10 cellular contexts compared by ENCODE assay signal in genomic region chr5:43034591-43034968, GRCh38. TPM values are rescaled to one million over a fixed set of nuclear protein-coding genes. Genes with fewer than 3 reads are reported as not detected.
A peak's percentile ranks its signal among the peaks of the same experiment; 100 is the strongest.
DNase-seq lines count a peak whose midpoint lies in the region; ATAC-seq and TF ChIP-seq lines count a peak whose summit lies in the region.
"Had no signal": no experiment of that assay in that cellular context is flagged by ENCODE, and none has a peak within 500 bp of the region (broad histone marks: within the 10 kb centered on the region; RNA-seq: fewer than 3 reads in every experiment).

No MANE protein-coding gene starts in this region.

- H3K4me1 ChIP-seq in neuronal stem cell (ENCODE audit: control insufficient read depth in 2 of 2, insufficient read depth in 1 of 2, low read depth in 1 of 2, low read length in 2 of 2) (peaks cover 0 to 3% of the 10 kb centered on the region in 2 donors), ascending aorta (no peaks in the 10 kb centered on the region)

- CTCF ChIA-PET in CD4-positive, alpha-beta T cell (lab: Charles Lee): no interaction called here

- intact Hi-C loops in CD4-positive, alpha-beta T cell (cut with DNase I, micrococcal nuclease): no loop called here
- intact Hi-C loops in natural killer cell (cut with micrococcal nuclease) (no loop called here), ascending aorta (cut with DNase I) (no loop called here)
- intact Hi-C loops in activated T-helper 2 cell treated with anti-CD3 and anti-CD28 coated beads, Interferon-gamma antibody, Interleukin-2, Interleukin-4, amounts not matched to agents 10 μg/mL and 5 μg/mL and 100 μg/mL, durations not matched to agents 14 hours and 24 hours and 36 hours (cut with micrococcal nuclease): no loop called here

- no peak overlapping the region for H4K91ac ChIP-seq in neuronal stem cell (ENCODE audit: low read depth, low read length, poor library complexity)

- H2BK5ac ChIP-seq in neuronal stem cell (ENCODE audit: low read length): no peak overlapping the region

- H3K27ac Mint-ChIP-seq in CD4-positive, alpha-beta T cell: peak overlapping the region; percentile 98
- peak overlapping the region in 2 of 3 donors; percentile 46 to 59 for H3K27ac Mint-ChIP-seq in IgD-negative memory B cell
- peak overlapping the region; percentile 39 to 92 for H3K27ac Mint-ChIP-seq in natural killer cell
- no peak overlapping the region for H3K27ac Mint-ChIP-seq in activated T-helper 2 cell treated with anti-CD3 and anti-CD28 coated beads, Interferon-gamma antibody, Interleukin-2, Interleukin-4, amounts not matched to agents 10 μg/mL and 5 μg/mL and 100 μg/mL, durations not matched to agents 14 hours and 24 hours and 36 hours

- no peaks in the 10 kb centered on the region for H3K79me1 ChIP-seq in neuronal stem cell (ENCODE audit: low read depth, low read length)

- no peak overlapping the region for H3K4me2 ChIP-seq in neuronal stem cell (ENCODE audit: insufficient read depth, low read length, poor library complexity, severe bottlenecking)

- POLR2A ChIA-PET in CD4-positive, alpha-beta T cell (lab: Charles Lee): no interaction called here

- H2BK12ac ChIP-seq in neuronal stem cell (ENCODE audit: low read length): no peak overlapping the region

- H3K9me3 ChIP-seq in CD4-positive, alpha-beta T cell (ENCODE audit: control insufficient read depth, low read length): no peaks in the 10 kb centered on the region
- H3K9me3 ChIP-seq in neuronal stem cell (replicated peaks in 1 of 2; ENCODE audit: control insufficient read depth in 2 of 2, insufficient read depth in 1 of 2, low read depth in 1 of 2, low read length in 2 of 2) (peaks cover 0 to 7% of the 10 kb centered on the region in 2 donors), ascending aorta (peaks cover 7 to 8% of the 10 kb centered on the region in 2 donors)

- H3K23ac ChIP-seq in neuronal stem cell (ENCODE audit: low read depth, low read length, poor library complexity): no peak overlapping the region

- no peak overlapping the region for H3K9ac ChIP-seq in neuronal stem cell (ENCODE audit: low read depth, low read length, poor library complexity)

- H3K27ac ChIP-seq in CD4-positive, alpha-beta T cell (ENCODE audit: low read depth, low read length): no peak overlapping the region
- no peak overlapping the region for H3K27ac ChIP-seq in neuronal stem cell (replicated peaks; ENCODE audit: low read length)
- no peak overlapping the region for H3K27ac ChIP-seq in ascending aorta

- no peaks in the 10 kb centered on the region for H3K27me3 ChIP-seq in CD4-positive, alpha-beta T cell (ENCODE audit: control insufficient read depth, insufficient read depth, low read length)
- H3K27me3 ChIP-seq in neuronal stem cell (ENCODE audit: control insufficient read depth in 3 of 3, insufficient read depth in 3 of 3, low read depth in 1 of 3, low read length in 3 of 3): peaks cover 0 to 56% (median 20%) of the 10 kb centered on the region in 3 experiments
- no peaks in the 10 kb centered on the region for H3K27me3 ChIP-seq in ascending aorta

- peak overlapping the region; percentile 43 for H3K4me3 Mint-ChIP-seq in CD4-positive, alpha-beta T cell
- peak overlapping the region in 2 of 4 donors; percentile 44 to 46 for H3K4me3 Mint-ChIP-seq in IgD-negative memory B cell
- H3K4me3 Mint-ChIP-seq in natural killer cell: no peak overlapping the region
- no peak overlapping the region for H3K4me3 Mint-ChIP-seq in activated T-helper 2 cell treated with anti-CD3 and anti-CD28 coated beads, Interferon-gamma antibody, Interleukin-2, Interleukin-4, amounts not matched to agents 10 μg/mL and 5 μg/mL and 100 μg/mL, durations not matched to agents 14 hours and 24 hours and 36 hours (ENCODE audit: low read depth)

- H3K4me3 ChIP-seq in neuronal stem cell (ENCODE audit: low read length in 2 of 2) (no peak overlapping the region), ascending aorta (no peak overlapping the region)

- no peak overlapping the region for H2AK5ac ChIP-seq in neuronal stem cell (ENCODE audit: low read depth, low read length)

- H2BK120ac ChIP-seq in neuronal stem cell (ENCODE audit: low read depth, low read length): no peak overlapping the region

- ATAC-seq in CD4-positive, alpha-beta T cell (ENCODE audit: poor library complexity): no peak
- ATAC-seq in natural killer cell: no peak

- no peak overlapping the region for H2AFZ ChIP-seq in neuronal stem cell (ENCODE audit: low read length)

- no peak for TF ChIP-seq CTCF in CD4-positive, alpha-beta T cell (IDR thresholded peaks at IDR 0.05)
- TF ChIP-seq CTCF in natural killer cell (IDR thresholded peaks at IDR 0.05) (no peak), ascending aorta (IDR thresholded peaks at IDR 0.05) (no peak)

- H3K36me3 ChIP-seq in neuronal stem cell (replicated peaks in 1 of 2; ENCODE audit: control insufficient read depth in 2 of 2, insufficient read depth in 2 of 2, low read length in 2 of 2) (no peaks in the 10 kb centered on the region), ascending aorta (no peaks in the 10 kb centered on the region)

- peak in 1 of 10 experiments; percentile 16 for DNase-seq in CD4-positive, alpha-beta T cell
- peak; percentile 87 for DNase-seq in dermis blood vessel endothelial cell
- no peak for DNase-seq in natural killer cell
- DNase-seq in neuronal stem cell (ENCODE audit: low spot score): no peak
- DNase-seq in activated T-helper 2 cell treated with anti-CD3 and anti-CD28 coated beads, Interferon-gamma antibody, Interleukin-2, Interleukin-4, amounts not matched to agents 10 μg/mL and 5 μg/mL and 100 μg/mL, durations not matched to agents 14 hours and 24 hours and 36 hours (ENCODE audit: low spot score): no peak
- DNase-seq in ascending aorta (ENCODE audit: low spot score in 2 of 2): no peak
- no peak for DNase-seq in AG08396 (ENCODE audit: low spot score)
- DNase-seq: amniotic stem cell, T1000 had no signal

- no peak overlapping the region for H3K14ac ChIP-seq in neuronal stem cell (ENCODE audit: low read length)

- peaks cover 12% of the 10 kb centered on the region for H3K36me3 Mint-ChIP-seq in CD4-positive, alpha-beta T cell (ENCODE audit: low read depth)
- no peaks in the 10 kb centered on the region for H3K36me3 Mint-ChIP-seq in IgD-negative memory B cell
- H3K36me3 Mint-ChIP-seq in natural killer cell: no peaks in the 10 kb centered on the region
- H3K36me3 Mint-ChIP-seq in activated T-helper 2 cell treated with anti-CD3 and anti-CD28 coated beads, Interferon-gamma antibody, Interleukin-2, Interleukin-4, amounts not matched to agents 10 μg/mL and 5 μg/mL and 100 μg/mL, durations not matched to agents 14 hours and 24 hours and 36 hours (ENCODE audit: low read depth): no peaks in the 10 kb centered on the region

- WGBS in neuronal stem cell (ENCODE audit: extremely low coverage in 2 of 2, insufficient read length in 2 of 2, insufficient replicate concordance in 1 of 2), 2 donors: no CpG with 5 or more reads among the region's 5 CpGs

- no peak overlapping the region for H2BK15ac ChIP-seq in neuronal stem cell (ENCODE audit: low read length)

- H3K4me1 Mint-ChIP-seq in CD4-positive, alpha-beta T cell (ENCODE audit: low read depth): peaks cover 38% of the 10 kb centered on the region
- H3K4me1 Mint-ChIP-seq in IgD-negative memory B cell: peaks cover 16 to 23% (median 19%) of the 10 kb centered on the region in 3 donors
- H3K4me1 Mint-ChIP-seq in natural killer cell: peaks cover 36 to 62% of the 10 kb centered on the region in 2 donors
- H3K4me1 Mint-ChIP-seq in activated T-helper 2 cell treated with anti-CD3 and anti-CD28 coated beads, Interferon-gamma antibody, Interleukin-2, Interleukin-4, amounts not matched to agents 10 μg/mL and 5 μg/mL and 100 μg/mL, durations not matched to agents 14 hours and 24 hours and 36 hours (ENCODE audit: low read depth): peaks cover 41% of the 10 kb centered on the region

- no peak overlapping the region for H3K18ac ChIP-seq in neuronal stem cell (ENCODE audit: low read length)

- H3K4ac ChIP-seq in neuronal stem cell (ENCODE audit: low read length): no peak overlapping the region

- no peaks in the 10 kb centered on the region for H3K27me3 Mint-ChIP-seq in CD4-positive, alpha-beta T cell
- H3K27me3 Mint-ChIP-seq in IgD-negative memory B cell: no peaks in the 10 kb centered on the region
- no peaks in the 10 kb centered on the region for H3K27me3 Mint-ChIP-seq in natural killer cell (ENCODE audit: low read depth in 2 of 2)
- H3K27me3 Mint-ChIP-seq in activated T-helper 2 cell treated with anti-CD3 and anti-CD28 coated beads, Interferon-gamma antibody, Interleukin-2, Interleukin-4, amounts not matched to agents 10 μg/mL and 5 μg/mL and 100 μg/mL, durations not matched to agents 14 hours and 24 hours and 36 hours (ENCODE audit: low read depth): no peaks in the 10 kb centered on the region

- no peak overlapping the region for H4K8ac ChIP-seq in neuronal stem cell (ENCODE audit: low read depth, low read length)

- no peaks in the 10 kb centered on the region for H3K9me3 Mint-ChIP-seq in CD4-positive, alpha-beta T cell
- no peaks in the 10 kb centered on the region for H3K9me3 Mint-ChIP-seq in IgD-negative memory B cell
- no peaks in the 10 kb centered on the region for H3K9me3 Mint-ChIP-seq in natural killer cell
- no peaks in the 10 kb centered on the region for H3K9me3 Mint-ChIP-seq in activated T-helper 2 cell treated with anti-CD3 and anti-CD28 coated beads, Interferon-gamma antibody, Interleukin-2, Interleukin-4, amounts not matched to agents 10 μg/mL and 5 μg/mL and 100 μg/mL, durations not matched to agents 14 hours and 24 hours and 36 hours

RNA-seq across cellular contexts. Expression of gene ANXA2R, which starts 5.5 kb away (rescaled TPM):
- 10 to 100 TPM; 45.6 to 48.9 TPM for total RNA-seq in CD4-positive, alpha-beta T cell
- polyA plus RNA-seq in IgD-negative memory B cell: 42.9 TPM
- 7.7 and 7.8 TPM in 2 replicates for total RNA-seq in dermis blood vessel endothelial cell
- 10 to 100 TPM; 34.3 to 55.2 (median 38.0) TPM for total RNA-seq in natural killer cell
- 0.07 TPM for polyA plus RNA-seq in neuronal stem cell (2013, experiment 1 of 2)
- 0.07 TPM for polyA plus RNA-seq in neuronal stem cell (2013, experiment 2 of 2)
- total RNA-seq in activated T-helper 2 cell treated with anti-CD3 and anti-CD28 coated beads, Interferon-gamma antibody, Interleukin-2, Interleukin-4, amounts not matched to agents 10 μg/mL and 5 μg/mL and 100 μg/mL, durations not matched to agents 14 hours and 24 hours and 36 hours: 2.1 and 2.5 TPM in 2 replicates
- 5.1 TPM for total RNA-seq in ascending aorta
